ENCODE assay signal across 8 cellular contexts in genomic region chr9:5186416-5187169, GRCh38. TPM values are rescaled to one million over a fixed set of nuclear protein-coding genes. Genes with fewer than 3 reads are reported as not detected.
DNase-seq lines count a peak whose midpoint lies in the region; ATAC-seq, FAIRE-seq and TF ChIP-seq lines count a peak whose summit lies in the region.

No MANE protein-coding gene starts in this region.

- H3K4me3 ChIP-seq in AG04450 (ENCODE audit: low read depth, low read length) (no peak overlapping the region), colonic mucosa (no peak overlapping the region), HepG2 (replicated peaks in 1 of 3; ENCODE audit: insufficient read depth in 1 of 3, low read depth in 2 of 3, low read length in 3 of 3) (no peak overlapping the region)

- TF ChIP-seq POLR2A in HepG2 (IDR thresholded peaks at IDR 0.05; ENCODE audit: insufficient read depth in 1 of 2, low read depth in 2 of 2, low read length in 2 of 2) = no peak

- H3K4me1 ChIP-seq in colonic mucosa (no peaks in the 10 kb centered on the region), HepG2 (ENCODE audit: insufficient read depth, low read length) (no peaks in the 10 kb centered on the region)

- TF ChIP-seq CTCF in AG04450 (IDR thresholded peaks at IDR 0.05; ENCODE audit: low read depth, low read length) (peak; percentile 83), activated B cell treated with CpG ODN at 0.5 μM for 24 hours (IDR thresholded peaks at IDR 0.05) (no peak), colonic mucosa (IDR thresholded peaks at IDR 0.05) (peak; percentile 63), HepG2 (CRISPR knock-in tag; IDR thresholded peaks at IDR 0.05) (peak; percentile 83)

- no peak overlapping the region for H3K9ac ChIP-seq in colonic mucosa (ENCODE audit: low read depth in 2 of 2, low read length in 2 of 2)
- no peak overlapping the region for H3K9ac ChIP-seq in HepG2 (ENCODE audit: insufficient read depth, low read depth, low read length)

- H3K27me3 ChIP-seq in AG04450 (ENCODE audit: control insufficient read depth, insufficient read depth, low read length) = no peaks in the 10 kb centered on the region
- no peaks in the 10 kb centered on the region for H3K27me3 ChIP-seq in colonic mucosa
- H3K27me3 ChIP-seq in HepG2 (ENCODE audit: control insufficient read depth in 1 of 2, insufficient read depth in 2 of 2, low read length in 2 of 2) = peaks cover 0 to 5% of the 10 kb centered on the region in 2 experiments; a peak in 2 of 5 replicates

- H3K4me1 Mint-ChIP-seq in activated B cell treated with CpG ODN at 0.5 μM for 24 hours = peaks cover 12% of the 10 kb centered on the region

- no peak overlapping the region for H3K27ac Mint-ChIP-seq in activated B cell treated with CpG ODN at 0.5 μM for 24 hours

- FAIRE-seq in HepG2 (lab: Jason Lieb, UNC) = peak; percentile 72

- POLR2A ChIA-PET in AG04450 (lab: Yijun Ruan, JAX) (interaction anchor here (0.5 kb wide), 1 partner anchor 734 kb away, joined by 3 read pairs; no protein-coding TSS in a partner anchor), activated B cell treated with CpG ODN at 0.5 μM for 24 hours (lab: Charles Lee) (interaction anchor here (0.6 to 1.8 kb wide), 13 partner anchors 130 to 442 kb away, joined by 3 to 22 read pairs (median 3); partner anchors contain the start of genes CD274, PLGRKT and RIC1), HepG2 (lab: Yijun Ruan, JAX) (interaction anchor here (1.0 kb wide), 1 partner anchor 414 kb away, joined by 7 read pairs; no protein-coding TSS in a partner anchor)

- in situ Hi-C loops in HepG2 (cut with HindIII; ENCODE audit: extremely low pct_ligation_motif_present, low pct_unique_long_range_greater_than_20kb) = loop anchor here (5.0 kb wide), 2 partner anchors 256 to 411 kb away; no protein-coding TSS in a partner anchor

- BruUV-seq in HepG2 (replicated peaks; lab: Mats Ljungman, UMichigan) = no TSS peak

- H3K9me3 Mint-ChIP-seq in activated B cell treated with CpG ODN at 0.5 μM for 24 hours = no peaks in the 10 kb centered on the region

- CTCF ChIA-PET in AG04450 (lab: Charles Lee) = interaction anchor here (0.5 to 7.2 kb wide), 44 partner anchors 9 to 582 kb away, joined by 3 to 109 read pairs (median 3); partner anchors contain the start of genes CD274 and PLGRKT
- CTCF ChIA-PET in activated B cell treated with CpG ODN at 0.5 μM for 24 hours (lab: Charles Lee) = interaction anchor here (0.6 to 5.2 kb wide), 24 partner anchors 9 to 882 kb away, joined by 3 to 87 read pairs (median 4); partner anchors contain the start of genes CD274, ERMP1 and PLGRKT
- CTCF ChIA-PET in HepG2 (lab: Yijun Ruan, JAX; ENCODE audit: low intra/inter-chr PET ratio, low total read pairs) = interaction anchor here (0.7 to 2.5 kb wide), 4 partner anchors 239 to 414 kb away, joined by 4 to 16 read pairs (median 8); no protein-coding TSS in a partner anchor

- peak; percentile 67 for TF ChIP-seq RAD21 in HepG2 (CRISPR knock-in tag; IDR thresholded peaks at IDR 0.05)

- H3K9me3 ChIP-seq in AG04450 (ENCODE audit: control insufficient read depth, insufficient read depth, low read length) (no peaks in the 10 kb centered on the region; the same call in 1 of the 2 replicates), colonic mucosa (no peaks in the 10 kb centered on the region), HepG2 (ENCODE audit: low read length) (no peaks in the 10 kb centered on the region)

- DNase-seq in AG04450 (ENCODE audit: low read depth, low spot score) = peak; percentile 41
- DNase-seq in NCI-H2107 (lab: John Stamatoyannopoulos, UW) = peak; percentile 38
- no peak for DNase-seq in activated B cell treated with CpG ODN at 0.5 μM for 24 hours
- peak; percentile 55 for DNase-seq in colonic mucosa
- DNase-seq in HepG2 (ENCODE audit: low spot score) = peak; percentile 56
- DNase-seq in stimulated activated CD8-positive, alpha-beta memory T cell treated with anti-CD3 and anti-CD28 coated beads, Interleukin-2, amount 100 ng/mL, for 1 hour (ENCODE audit: low read depth in 2 of 2) = peak; percentile 9 to 26

- H3K27ac ChIP-seq in AG04450 (ENCODE audit: low read depth, low read length) = no peak overlapping the region
- H3K27ac ChIP-seq in colonic mucosa = no peak overlapping the region
- H3K27ac ChIP-seq in HepG2 (ENCODE audit: extremely low read length, insufficient read depth, low read length) = no peak overlapping the region

- H3K79me2 ChIP-seq in HepG2 (ENCODE audit: insufficient read depth, low read length) = no peaks in the 10 kb centered on the region

- no peak overlapping the region for H2AFZ ChIP-seq in HepG2 (ENCODE audit: low read length)

- no peak overlapping the region for H3K4me3 Mint-ChIP-seq in activated B cell treated with CpG ODN at 0.5 μM for 24 hours

- intact Hi-C loops in activated B cell treated with CpG ODN at 0.5 μM for 24 hours (cut with micrococcal nuclease) (loop anchor here (1.0 to 10.0 kb wide), 11 partner anchors 239 to 868 kb away; partner anchors contain the start of genes ERMP1 and RIC1), colonic mucosa (cut with DNase I) (loop anchor here (5.0 kb wide), 2 partner anchors 241 to 406 kb away; no protein-coding TSS in a partner anchor), HepG2 (cut with micrococcal nuclease; ENCODE audit: unreplicated experiment) (loop anchor here (1.0 to 5.0 kb wide), 4 partner anchors 76 to 414 kb away; no protein-coding TSS in a partner anchor)

- TF ChIP-seq EP300 in HepG2 (IDR thresholded peaks at IDR 0.05; ENCODE audit: low read depth in 2 of 2, low read length in 2 of 2) (no peak), HepG2 (CRISPR knock-in tag; IDR thresholded peaks at IDR 0.05; ENCODE audit: borderline replicate concordance) (no peak)

- H3K36me3 ChIP-seq in colonic mucosa (no peaks in the 10 kb centered on the region), HepG2 (replicated peaks in 1 of 2; ENCODE audit: control insufficient read depth in 1 of 2, insufficient read depth in 2 of 2, low read length in 2 of 2) (no peaks in the 10 kb centered on the region)

- no peak overlapping the region for H3K4me2 ChIP-seq in HepG2 (ENCODE audit: low read depth, low read length)

- H3K27me3 Mint-ChIP-seq in activated B cell treated with CpG ODN at 0.5 μM for 24 hours = no peaks in the 10 kb centered on the region

- H3K36me3 Mint-ChIP-seq in activated B cell treated with CpG ODN at 0.5 μM for 24 hours (ENCODE audit: low read depth) = no peaks in the 10 kb centered on the region

- H4K20me1 ChIP-seq in HepG2 (ENCODE audit: insufficient read depth, low read length) = no peaks in the 10 kb centered on the region

- 15% methylated on average over 8 of the region's 8 CpGs for WGBS in HepG2 (ENCODE audit: low lambda C conversion rate)

- peak; percentile 50 for ATAC-seq in GM18909 (IDR thresholded peaks at IDR 0.05; ENCODE audit: poor library complexity, unreplicated experiment)
- peak; percentile 81 for ATAC-seq in activated B cell treated with CpG ODN at 0.5 μM for 24 hours (ENCODE audit: low read depth)
- peak; percentile 94 for ATAC-seq in HepG2
- no peak for ATAC-seq in GM18870 (IDR thresholded peaks at IDR 0.05; ENCODE audit: unreplicated experiment)

RNA-seq across cellular contexts. Expression of gene INSL6, which starts 1.2 kb away (rescaled TPM):
- polyA plus RNA-seq in AG04450 (2011; rRNA removed) (not detected in 2 replicates), HepG2 (2011; rRNA removed) (not detected in 2 replicates)
- not detected in 2 replicates for polyA minus RNA-seq in AG04450 (2011; rRNA and poly(A)+ RNA removed)
- total RNA-seq in activated B cell treated with CpG ODN at 0.5 μM for 24 hours (not detected in 2 replicates), colonic mucosa (not detected), HepG2 (2016; rRNA removed; fragmentation: Illumina TruSeq; extraction: Trizol) (not detected in 2 replicates)
- not detected in 2 replicates for total RNA-seq in HepG2 (2016; cell fraction: cytosol; rRNA removed; fragmentation: Illumina TruSeq; extraction: Trizol; ENCODE audit: low read depth)
- total RNA-seq in HepG2 (2016; cell fraction: insoluble cytoplasmic fraction; rRNA removed; fragmentation: Illumina TruSeq; extraction: Trizol) = not detected in 2 replicates
- not detected in 2 replicates for total RNA-seq in HepG2 (2016; cell fraction: membrane; rRNA removed; fragmentation: Illumina TruSeq; extraction: Trizol)
- not detected in 2 replicates for total RNA-seq in HepG2 (2016; cell fraction: nucleus; rRNA removed; fragmentation: Illumina TruSeq; extraction: Trizol)
- polyA plus RNA-seq in HepG2 (2011; cell fraction: cytosol; rRNA removed) = not detected in 2 replicates
- not detected in 2 replicates for polyA plus RNA-seq in HepG2 (2011; cell fraction: nucleus; rRNA removed)
- not detected in 2 replicates for polyA plus RNA-seq in HepG2 (2012)
- not detected in 2 replicates for polyA plus RNA-seq in HepG2 (2016; cell fraction: cytosol; fragmentation: Illumina TruSeq; extraction: Trizol; ENCODE audit: low read depth)
- not detected in 2 replicates for polyA plus RNA-seq in HepG2 (2016; cell fraction: insoluble cytoplasmic fraction; fragmentation: Illumina TruSeq; extraction: Trizol; ENCODE audit: low read depth)
- polyA plus RNA-seq in HepG2 (2016; cell fraction: membrane; fragmentation: Illumina TruSeq; extraction: Trizol; ENCODE audit: low read depth) = not detected in 2 replicates
- polyA plus RNA-seq in HepG2 (2016; cell fraction: nucleus; fragmentation: Illumina TruSeq; extraction: Trizol; ENCODE audit: insufficient read depth, low read depth) = not detected in 2 replicates
- polyA minus RNA-seq in HepG2 (2011; rRNA and poly(A)+ RNA removed; ENCODE audit: low replicate concordance) = not detected in 2 replicates
- not detected in 2 replicates for polyA minus RNA-seq in HepG2 (2011; cell fraction: cytosol; rRNA and poly(A)+ RNA removed)
- polyA minus RNA-seq in HepG2 (2011; cell fraction: nucleus; rRNA and poly(A)+ RNA removed) = not detected in 2 replicates

RNA-seq across cellular contexts. Expression of gene INSL4, which starts 44.6 kb away (rescaled TPM):
- polyA plus RNA-seq in AG04450 (2011; rRNA removed) (0.05 TPM in 1 of 2 replicates, not detected in the other), HepG2 (2011; rRNA removed) (not detected in 2 replicates)
- not detected in 2 replicates for polyA minus RNA-seq in AG04450 (2011; rRNA and poly(A)+ RNA removed)
- total RNA-seq in activated B cell treated with CpG ODN at 0.5 μM for 24 hours (not detected in 2 replicates), colonic mucosa (not detected), HepG2 (2016; rRNA removed; fragmentation: Illumina TruSeq; extraction: Trizol) (not detected in 2 replicates)
- not detected in 2 replicates for total RNA-seq in HepG2 (2016; cell fraction: cytosol; rRNA removed; fragmentation: Illumina TruSeq; extraction: Trizol; ENCODE audit: low read depth)
- total RNA-seq in HepG2 (2016; cell fraction: insoluble cytoplasmic fraction; rRNA removed; fragmentation: Illumina TruSeq; extraction: Trizol) = not detected in 2 replicates
- not detected in 2 replicates for total RNA-seq in HepG2 (2016; cell fraction: membrane; rRNA removed; fragmentation: Illumina TruSeq; extraction: Trizol)
- total RNA-seq in HepG2 (2016; cell fraction: nucleus; rRNA removed; fragmentation: Illumina TruSeq; extraction: Trizol) = not detected in 2 replicates
- polyA plus RNA-seq in HepG2 (2011; cell fraction: cytosol; rRNA removed) = not detected in 2 replicates
- not detected in 2 replicates for polyA plus RNA-seq in HepG2 (2011; cell fraction: nucleus; rRNA removed)
- not detected in 2 replicates for polyA plus RNA-seq in HepG2 (2012)
- polyA plus RNA-seq in HepG2 (2016; cell fraction: cytosol; fragmentation: Illumina TruSeq; extraction: Trizol; ENCODE audit: low read depth) = not detected in 2 replicates
- polyA plus RNA-seq in HepG2 (2016; cell fraction: insoluble cytoplasmic fraction; fragmentation: Illumina TruSeq; extraction: Trizol; ENCODE audit: low read depth) = not detected in 2 replicates
- polyA plus RNA-seq in HepG2 (2016; cell fraction: membrane; fragmentation: Illumina TruSeq; extraction: Trizol; ENCODE audit: low read depth) = not detected in 2 replicates
- not detected in 2 replicates for polyA plus RNA-seq in HepG2 (2016; cell fraction: nucleus; fragmentation: Illumina TruSeq; extraction: Trizol; ENCODE audit: insufficient read depth, low read depth)
- 0.84 TPM in 1 of 2 replicates, not detected in the other for polyA minus RNA-seq in HepG2 (2011; rRNA and poly(A)+ RNA removed; ENCODE audit: low replicate concordance)
- polyA minus RNA-seq in HepG2 (2011; cell fraction: cytosol; rRNA and poly(A)+ RNA removed) = not detected in 2 replicates
- not detected in 2 replicates for polyA minus RNA-seq in HepG2 (2011; cell fraction: nucleus; rRNA and poly(A)+ RNA removed)
